Comparison of ENCODE assay signal across 15 cellular contexts in the genomic region with DNA sequence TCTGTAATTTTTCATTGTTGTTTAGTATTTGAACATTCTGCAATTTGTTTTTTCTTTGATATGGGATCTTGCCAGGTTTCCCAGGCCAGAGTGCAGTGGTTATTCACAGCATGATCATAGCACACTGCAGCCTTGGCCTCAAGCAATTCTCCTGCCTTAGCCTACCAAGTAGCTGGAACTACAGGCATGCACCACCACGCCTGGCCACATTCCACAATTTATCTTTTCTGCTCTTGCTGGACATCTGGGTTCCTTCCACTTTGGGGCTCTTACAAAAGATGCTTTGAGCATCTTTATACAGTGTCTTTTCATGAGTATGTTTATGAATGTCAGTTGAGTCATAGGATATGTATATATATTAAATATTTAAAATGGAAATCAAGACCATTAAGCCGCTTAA. TPM values are rescaled to one million over a fixed set of nuclear protein-coding genes. Genes with fewer than 3 reads are reported as not detected.
A peak's percentile ranks its signal among the peaks of the same experiment; 100 is the strongest.
DNase-seq lines count a peak whose midpoint lies in the region; ATAC-seq and TF ChIP-seq lines count a peak whose summit lies in the region.
"Had no signal": no experiment of that assay in that cellular context is flagged by ENCODE, and none has a peak within 500 bp of the region (broad histone marks: within the 10 kb centered on the region; RNA-seq: fewer than 3 reads in every experiment).

No MANE protein-coding gene starts in this region.

- H3K4me1 ChIP-seq in IMR-90 (ENCODE audit: control insufficient read depth, insufficient read depth, low read length) (no peaks in the 10 kb centered on the region), mesendoderm (ENCODE audit: control insufficient read depth, low read depth, low read length) (no peaks in the 10 kb centered on the region)
- H3K4me1 ChIP-seq: SJSA1 had no signal

- no peaks in the 10 kb centered on the region for H3K79me1 ChIP-seq in IMR-90 (ENCODE audit: low read depth in 1 of 2, low read length in 2 of 2)
- H3K79me1 ChIP-seq in mesendoderm (ENCODE audit: low read length), result no peaks in the 10 kb centered on the region

- H3K56ac ChIP-seq in IMR-90 (ENCODE audit: extremely low read depth, insufficient read depth, low read length) (no peak overlapping the region), mesendoderm (ENCODE audit: low read length) (no peak overlapping the region)

- 0 out of 2 replicates have a peak, but pooled peaks cover 4% of the 10 kb centered on the region for H3K9me1 ChIP-seq in IMR-90 (ENCODE audit: insufficient read depth, low read length)

- no CpG with 5 or more reads among the region's 2 CpGs for WGBS in IMR-90 (ENCODE audit: extremely low coverage in 2 of 2, insufficient read length in 1 of 2), 2 experiments
- WGBS in mesendoderm (ENCODE audit: extremely low coverage, insufficient coverage, low lambda C conversion rate), result no CpG with 5 or more reads among the region's 2 CpGs

- H3K4me3 ChIP-seq in IMR-90 (ENCODE audit: insufficient read depth, low read depth, low read length) (no peak overlapping the region), choroid plexus epithelial cell (ENCODE audit: low read depth, low read length) (no peak overlapping the region), mesendoderm (ENCODE audit: low read length) (no peak overlapping the region)
- H3K4me3 ChIP-seq: GM12878, SJSA1 had no signal

- ATAC-seq in IMR-90 (ENCODE audit: low read depth), result peak; percentile 95
- ATAC-seq in HG03354 (IDR thresholded peaks at IDR 0.05; ENCODE audit: poor library complexity, severe bottlenecking, unreplicated experiment), result no peak
- ATAC-seq: GM12878 had no signal

- H2AFZ ChIP-seq in IMR-90 (replicated peaks; ENCODE audit: low read length, poor library complexity), result no peak overlapping the region

- no peak overlapping the region for H2AK9ac ChIP-seq in IMR-90 (replicated peaks; ENCODE audit: low read depth, low read length, poor library complexity)

- H4K91ac ChIP-seq in IMR-90 (ENCODE audit: insufficient read depth, low read depth, low read length), result no peak overlapping the region

- H3K36me3 ChIP-seq in IMR-90 (ENCODE audit: control insufficient read depth, insufficient read depth, low read length) (peaks cover 2% of the 10 kb centered on the region; the same call in 1 of the 2 replicates), mesendoderm (ENCODE audit: control insufficient read depth, insufficient read depth, low read length) (no peaks in the 10 kb centered on the region)

- no peak overlapping the region for H3K9ac ChIP-seq in IMR-90 (ENCODE audit: low read depth, low read length)
- H3K9ac ChIP-seq in mesendoderm (ENCODE audit: low read length), result no peak overlapping the region

- POLR2A ChIA-PET in IMR-90 (lab: Charles Lee; ENCODE audit: unreplicated experiment), result no interaction called here

- H3K18ac ChIP-seq in IMR-90 (ENCODE audit: low read depth, low read length) (no peak overlapping the region), mesendoderm (ENCODE audit: low read length) (no peak overlapping the region)

- no peak overlapping the region for H3K4me2 ChIP-seq in IMR-90 (ENCODE audit: low read depth, low read length)
- no peak overlapping the region for H3K4me2 ChIP-seq in mesendoderm (ENCODE audit: low read length)

- H2BK120ac ChIP-seq in IMR-90 (ENCODE audit: low read depth, low read length) (no peak overlapping the region), mesendoderm (ENCODE audit: low read depth, low read length) (no peak overlapping the region)

- H2BK5ac ChIP-seq in IMR-90 (ENCODE audit: low read depth, low read length, poor library complexity, severe bottlenecking) (no peak overlapping the region), mesendoderm (ENCODE audit: low read length) (no peak overlapping the region)

- H4K5ac ChIP-seq in IMR-90 (ENCODE audit: low read depth, low read length), result no peak overlapping the region
- H4K5ac ChIP-seq in mesendoderm (ENCODE audit: low read length), result no peak overlapping the region

- H3K23ac ChIP-seq in IMR-90 (ENCODE audit: low read depth, low read length) (no peak overlapping the region), mesendoderm (ENCODE audit: low read length) (no peak overlapping the region)

- H3K14ac ChIP-seq in IMR-90 (replicated peaks; ENCODE audit: low read depth, low read length), result no peak overlapping the region

- H3K9me3 ChIP-seq in IMR-90 (ENCODE audit: control insufficient read depth, insufficient read depth, low read length), result no peaks in the 10 kb centered on the region
- H3K9me3 ChIP-seq: SJSA1 had no signal

- no peak overlapping the region for H3K27ac ChIP-seq in IMR-90 (ENCODE audit: insufficient read depth, low read length)
- no peak overlapping the region for H3K27ac ChIP-seq in mesendoderm (ENCODE audit: low read depth, low read length)
- H3K27ac ChIP-seq: C4-2B, SJSA1 had no signal

- CTCF ChIA-PET in IMR-90 (lab: Yijun Ruan, JAX), result interaction anchor here (0.5 kb wide), 1 partner anchor 71 kb away, joined by 3 read pairs; no protein-coding TSS in a partner anchor

- no peak for TF ChIP-seq POLR2A in IMR-90 (IDR thresholded peaks at IDR 0.05; ENCODE audit: low read depth, low read length)

- H4K8ac ChIP-seq in IMR-90 (ENCODE audit: low read depth in 2 of 2, low read length in 2 of 2) (no peak overlapping the region), mesendoderm (ENCODE audit: low read depth, low read length) (no peak overlapping the region)

- no peaks in the 10 kb centered on the region for H4K20me1 ChIP-seq in IMR-90 (ENCODE audit: insufficient read depth, low read length)

- H3K27me3 ChIP-seq in IMR-90 (ENCODE audit: control insufficient read depth, insufficient read depth, low read length), result no peaks in the 10 kb centered on the region
- no peaks in the 10 kb centered on the region for H3K27me3 ChIP-seq in mesendoderm (ENCODE audit: insufficient read depth, low read length, poor library complexity)
- H3K27me3 ChIP-seq: SJSA1 had no signal

- no peaks in the 10 kb centered on the region for H3K79me2 ChIP-seq in mesendoderm (ENCODE audit: control insufficient read depth, insufficient read depth, low read length)

- H2BK15ac ChIP-seq in IMR-90 (ENCODE audit: low read depth, low read length), result no peak overlapping the region; the same call in 2 of the 3 replicates
- H2BK15ac ChIP-seq in mesendoderm (replicated peaks; ENCODE audit: low read depth), result no peak overlapping the region

- BruUV-seq in IMR-90 (replicated peaks; lab: Mats Ljungman, UMichigan), result no TSS peak

- H2BK20ac ChIP-seq in IMR-90 (ENCODE audit: low read depth, low read length), result no peak overlapping the region

- H2AK5ac ChIP-seq in IMR-90 (ENCODE audit: low read depth, low read length) (no peak overlapping the region), mesendoderm (ENCODE audit: low read length) (no peak overlapping the region)

- H3K4ac ChIP-seq in IMR-90 (ENCODE audit: low read depth, low read length), result no peak overlapping the region
- no peak overlapping the region for H3K4ac ChIP-seq in mesendoderm (ENCODE audit: low read depth, low read length)

- TF ChIP-seq RAD21 in IMR-90 (IDR thresholded peaks at IDR 0.05; ENCODE audit: low read length), result no peak

- in situ Hi-C loops in IMR-90 (cut with MboI; ENCODE audit: low sequenced_read_pairs), result no loop called here

- TF ChIP-seq CTCF in IMR-90 (conservative IDR thresholded peaks at IDR 0.05; ENCODE audit: low read depth, low read length) (no peak), choroid plexus epithelial cell (conservative IDR thresholded peaks at IDR 0.05; ENCODE audit: low read depth, low read length) (no peak)

- dilution Hi-C loops in IMR-90 (cut with HindIII; ENCODE audit: low sequenced_read_pairs, unreplicated experiment), result no loop called here

- peak; percentile 26 for DNase-seq in EL
- DNase-seq in IMR-90, result peak; percentile 86
- DNase-seq in choroid plexus epithelial cell (ENCODE audit: low read depth), result peak; percentile 64
- peak; percentile 25 for DNase-seq in mesendoderm
- no peak for DNase-seq in activated naive CD4-positive, alpha-beta T cell treated with Interleukin-2 at 50 U/mL for 16 hours
- DNase-seq in D341Med (ENCODE audit: low spot score), result no peak
- DNase-seq: AML-193, DMS 273 treated with DMSO at 0.1 percent for 48 hours, DND-41, NCI-H1105, NCI-H524 had no signal

- intact Hi-C loops in IMR-90 (cut with micrococcal nuclease), result no loop called here

TF ChIP-seq in IMR-90, 13 proteins besides CTCF, POLR2A, EP300 and RAD21 (continues in another document):
- TF ChIP-seq RCOR1 (IDR thresholded peaks at IDR 0.05; ENCODE audit: insufficient replicate concordance, low read length) (no peak), CEBPB (IDR thresholded peaks at IDR 0.05; ENCODE audit: low read depth, low read length) (no peak), MAFK (IDR thresholded peaks at IDR 0.05; ENCODE audit: low read depth, low read length) (no peak), NFE2L2 (IDR thresholded peaks at IDR 0.05; ENCODE audit: low read depth, low read length) (no peak), MAZ (IDR thresholded peaks at IDR 0.05; ENCODE audit: borderline replicate concordance, low read depth, low read length) (no peak), MXI1 (IDR thresholded peaks at IDR 0.05; ENCODE audit: borderline replicate concordance, low read depth, low read length) (no peak), FOS (IDR thresholded peaks at IDR 0.05; ENCODE audit: low read depth, low read length) (no peak), RFX5 (IDR thresholded peaks at IDR 0.05; ENCODE audit: low read depth, low read length) (no peak), CHD1 (IDR thresholded peaks at IDR 0.05; ENCODE audit: low read depth, low read length) (no peak), SMC3 (IDR thresholded peaks at IDR 0.05; ENCODE audit: low read depth, low read length) (no peak)
- TF ChIP-seq, protein P1, sequence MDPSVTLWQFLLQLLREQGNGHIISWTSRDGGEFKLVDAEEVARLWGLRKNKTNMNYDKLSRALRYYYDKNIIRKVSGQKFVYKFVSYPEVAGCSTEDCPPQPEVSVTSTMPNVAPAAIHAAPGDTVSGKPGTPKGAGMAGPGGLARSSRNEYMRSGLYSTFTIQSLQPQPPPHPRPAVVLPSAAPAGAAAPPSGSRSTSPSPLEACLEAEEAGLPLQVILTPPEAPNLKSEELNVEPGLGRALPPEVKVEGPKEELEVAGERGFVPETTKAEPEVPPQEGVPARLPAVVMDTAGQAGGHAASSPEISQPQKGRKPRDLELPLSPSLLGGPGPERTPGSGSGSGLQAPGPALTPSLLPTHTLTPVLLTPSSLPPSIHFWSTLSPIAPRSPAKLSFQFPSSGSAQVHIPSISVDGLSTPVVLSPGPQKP (IDR thresholded peaks at IDR 0.05; ENCODE audit: borderline replicate concordance, low read depth, low read length), result no peak

RNA-seq across cellular contexts. Expression of a gene that starts 42.0 kb away (rescaled TPM):
- 223 and 336 TPM in 2 replicates for total RNA-seq in IMR-90 (2012; rRNA removed)
- 64.3 and 68.4 TPM in 2 replicates for polyA plus RNA-seq in IMR-90 (2012; rRNA removed)
- 10.0 and 14.5 TPM in 2 replicates for polyA plus RNA-seq in IMR-90 (2012; cell fraction: cytosol; rRNA removed)
- polyA plus RNA-seq in IMR-90 (2012; cell fraction: nucleus; rRNA removed; ENCODE audit: low replicate concordance), result 12.8 and 124 TPM in 2 replicates
- polyA plus RNA-seq in mesendoderm (2013, experiment 1 of 2), result 31.2 TPM
- 23.1 TPM for polyA plus RNA-seq in mesendoderm (2013, experiment 2 of 2)

RNA-seq across cellular contexts. Expression of a gene that starts 42.0 kb away (rescaled TPM):
- total RNA-seq in IMR-90 (2012; rRNA removed), result 3.9 and 4.7 TPM in 2 replicates
- 3.5 and 4.1 TPM in 2 replicates for polyA plus RNA-seq in IMR-90 (2012; rRNA removed)
- polyA plus RNA-seq in IMR-90 (2012; cell fraction: cytosol; rRNA removed), result 0.98 and 1.2 TPM in 2 replicates
- polyA plus RNA-seq in IMR-90 (2012; cell fraction: nucleus; rRNA removed; ENCODE audit: low replicate concordance), result 1.5 and 9.5 TPM in 2 replicates
- polyA plus RNA-seq in mesendoderm (2013, experiment 1 of 2), result 1.8 TPM
- polyA plus RNA-seq in mesendoderm (2013, experiment 2 of 2), result 1.8 TPM

Comparison
In these comparisons a context has a peak if more than half of its experiments do, and no peak if none do; other contexts are left out.
1. DNase-seq: peak in EL (single experiment), IMR-90 (single experiment), choroid plexus epithelial cell (single experiment) and mesendoderm (single experiment); none in activated naive CD4-positive, alpha-beta T cell treated with Interleukin-2 at 50 U/mL for 16 hours (single experiment) and D341Med (single experiment).